ENCODE assay signal across 9 cellular contexts in the genomic region with DNA sequence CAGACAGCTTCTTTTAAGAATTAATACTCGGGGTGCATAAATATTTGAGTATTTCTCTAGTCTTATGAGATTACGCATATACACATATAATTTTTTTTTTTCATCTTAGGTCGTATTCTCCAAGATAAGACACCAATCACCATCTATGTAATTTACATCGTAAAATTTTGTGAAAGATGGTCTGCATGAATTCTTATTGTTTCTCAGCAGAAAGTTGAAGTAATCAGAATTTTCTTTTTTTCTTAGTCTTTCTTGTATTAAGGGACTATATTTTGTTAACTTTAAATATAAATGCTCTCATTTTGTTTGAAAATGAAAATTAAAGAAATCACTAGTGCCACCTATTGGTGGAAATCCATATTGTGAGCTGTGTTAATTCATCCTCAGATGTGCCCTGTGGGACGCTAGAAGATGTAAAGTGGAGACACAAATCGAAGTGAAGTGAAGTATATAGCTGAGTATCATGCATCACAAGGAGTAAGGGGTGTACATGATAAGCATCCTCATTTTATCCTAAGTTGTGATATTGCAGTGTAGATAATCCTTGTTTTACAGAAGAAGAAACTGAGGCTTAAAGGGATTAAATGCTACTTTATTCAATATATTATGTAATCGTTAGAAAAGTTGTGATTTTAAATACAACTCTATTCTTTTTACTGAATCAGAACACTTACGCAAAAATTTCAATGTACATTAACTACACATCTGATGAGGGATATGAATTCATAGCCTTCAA.
DNase-seq lines count a peak whose midpoint lies in the region; ATAC-seq, FAIRE-seq and TF ChIP-seq lines count a peak whose summit lies in the region.
"Had no signal": no experiment of that assay in that cellular context is flagged by ENCODE, and none has a peak within 500 bp of the region (broad histone marks: within the 10 kb centered on the region; RNA-seq: fewer than 3 reads in every experiment).

No MANE protein-coding gene starts in this region.

- no peaks in the 10 kb centered on the region for H3K79me2 ChIP-seq in astrocyte (ENCODE audit: insufficient read depth, low read length)

- no peak overlapping the region for H3K4me3 Mint-ChIP-seq in astrocyte (ENCODE audit: unreplicated experiment)
- H3K4me3 Mint-ChIP-seq: CD4-positive, CD25-positive, alpha-beta regulatory T cell had no signal

- no peak overlapping the region for H3K4me3 ChIP-seq in astrocyte (ENCODE audit: insufficient read depth, low read depth, low read length)
- no peak overlapping the region for H3K4me3 ChIP-seq in lower lobe of right lung

- H3K27ac ChIP-seq in astrocyte (ENCODE audit: low read depth, low read length): no peak overlapping the region
- no peak overlapping the region for H3K27ac ChIP-seq in lower lobe of right lung

- intact Hi-C loops in lower lobe of right lung (cut with DNase I): no loop called here

- H2AFZ ChIP-seq in astrocyte (ENCODE audit: low read depth, low read length): no peak overlapping the region

- H3K9me3 ChIP-seq in astrocyte (ENCODE audit: insufficient read depth, low read depth, low read length) (no peaks in the 10 kb centered on the region), lower lobe of right lung (no peaks in the 10 kb centered on the region)

- H3K27me3 Mint-ChIP-seq in astrocyte (ENCODE audit: low read depth, unreplicated experiment): no peaks in the 10 kb centered on the region
- H3K27me3 Mint-ChIP-seq: CD4-positive, CD25-positive, alpha-beta regulatory T cell had no signal

- peak; percentile 19 for DNase-seq in NCI-H1436 (lab: John Stamatoyannopoulos, UW)
- DNase-seq in NCI-H1436 treated with DMSO at 0.1 percent for 48 hours (lab: John Stamatoyannopoulos, UW): no peak
- DNase-seq in LHCN-M2 (ENCODE audit: low read depth): peak; percentile 8
- no peak for DNase-seq in astrocyte (ENCODE audit: low read depth)
- no peak for DNase-seq in lower lobe of right lung
- no peak for DNase-seq in stimulated activated CD4-positive, alpha-beta T cell treated with anti-CD3 and anti-CD28 coated beads, Interleukin-1b, Interleukin-23, amount 100 ng/mL, for 48 hours
- no peak for DNase-seq in NCI-H187 treated with DMSO at 0.1 percent for 48 hours (lab: John Stamatoyannopoulos, UW)

- H3K36me3 ChIP-seq in astrocyte (ENCODE audit: insufficient read depth, low read length) (no peaks in the 10 kb centered on the region), lower lobe of right lung (no peaks in the 10 kb centered on the region)

- no peak for ATAC-seq in lower lobe of right lung
- no peak for ATAC-seq in HG03097 (IDR thresholded peaks at IDR 0.05; ENCODE audit: low FRiP score, unreplicated experiment)

- H3K27me3 ChIP-seq in astrocyte (ENCODE audit: insufficient read depth, low read length) (no peaks in the 10 kb centered on the region), lower lobe of right lung (ENCODE audit: low read depth) (no peaks in the 10 kb centered on the region)

- H3K4me1 Mint-ChIP-seq in astrocyte (ENCODE audit: low read depth, unreplicated experiment): no peaks in the 10 kb centered on the region

- H3K27ac Mint-ChIP-seq in astrocyte (ENCODE audit: unreplicated experiment): no peak overlapping the region
- H3K27ac Mint-ChIP-seq: CD4-positive, CD25-positive, alpha-beta regulatory T cell had no signal

- no peak for FAIRE-seq in astrocyte (lab: Jason Lieb, UNC)

- H3K9ac ChIP-seq in astrocyte (ENCODE audit: low read length): no peak overlapping the region

- H3K4me2 ChIP-seq in astrocyte (ENCODE audit: low read length): no peak overlapping the region

- peak; percentile 50 for TF ChIP-seq CTCF in astrocyte (IDR thresholded peaks at IDR 0.05; ENCODE audit: insufficient read depth, low read depth, low read length)
- peak; percentile 67 for TF ChIP-seq CTCF in lower lobe of right lung (IDR thresholded peaks at IDR 0.05)

- no peaks in the 10 kb centered on the region for H3K36me3 Mint-ChIP-seq in astrocyte (ENCODE audit: low read depth, unreplicated experiment)
- H3K36me3 Mint-ChIP-seq: CD4-positive, CD25-positive, alpha-beta regulatory T cell had no signal

- H3K4me1 ChIP-seq in astrocyte (ENCODE audit: insufficient read depth, low read length): no peaks in the 10 kb centered on the region
- no peaks in the 10 kb centered on the region for H3K4me1 ChIP-seq in lower lobe of right lung

- no peaks in the 10 kb centered on the region for H4K20me1 ChIP-seq in astrocyte (ENCODE audit: insufficient read depth, low read length)

- H3K9me3 Mint-ChIP-seq in astrocyte (ENCODE audit: unreplicated experiment): no peaks in the 10 kb centered on the region

Comparison
In these comparisons a context has a peak if more than half of its experiments do, and no peak if none do; other contexts are left out.
1. DNase-seq: peak in NCI-H1436 (single experiment) and LHCN-M2 (single experiment); none in NCI-H1436 treated with DMSO at 0.1 percent for 48 hours (single experiment), astrocyte (single experiment), lower lobe of right lung (single experiment), stimulated activated CD4-positive, alpha-beta T cell treated with anti-CD3 and anti-CD28 coated beads, Interleukin-1b, Interleukin-23, amount 100 ng/mL, for 48 hours (single experiment) and NCI-H187 treated with DMSO at 0.1 percent for 48 hours (single experiment).